14 cellular contexts compared by ENCODE assay signal in the genomic region with DNA sequence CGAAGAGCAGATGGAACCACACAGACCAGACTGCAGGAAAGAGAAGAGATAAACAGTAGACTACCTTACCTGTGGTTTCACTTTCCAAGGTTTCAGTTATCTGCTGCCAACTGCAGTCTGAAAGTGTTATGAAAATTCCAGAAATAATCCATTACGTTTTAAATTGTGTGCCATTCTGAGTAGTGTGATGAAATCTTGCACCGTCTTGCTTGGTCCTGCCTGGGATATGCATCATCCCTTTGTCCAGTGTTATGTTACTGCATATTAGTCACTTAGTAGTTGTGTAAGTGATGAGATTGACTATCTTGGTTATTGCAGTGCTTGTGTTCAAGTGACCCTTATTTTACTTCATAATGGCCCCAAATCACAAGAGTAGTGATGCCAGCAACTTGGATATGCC. TPM values are rescaled to one million over a fixed set of nuclear protein-coding genes. Genes with fewer than 3 reads are reported as not detected.
DNase-seq lines count a peak whose midpoint lies in the region; ATAC-seq and TF ChIP-seq lines count a peak whose summit lies in the region.
"Had no signal": no experiment of that assay in that cellular context is flagged by ENCODE, and none has a peak within 500 bp of the region (broad histone marks: within the 10 kb centered on the region; RNA-seq: fewer than 3 reads in every experiment).

No MANE protein-coding gene starts in this region.

- intact Hi-C loops in lower lobe of right lung (cut with DNase I) = no loop called here

- H3K9me3 ChIP-seq in lower lobe of right lung = no peaks in the 10 kb centered on the region
- H3K9me3 ChIP-seq: BE2C had no signal

- ATAC-seq in HG03159 (IDR thresholded peaks at IDR 0.05; ENCODE audit: unreplicated experiment) (no peak), lower lobe of right lung (no peak)

- no peak overlapping the region for H3K27ac ChIP-seq in lower lobe of right lung
- H3K27ac ChIP-seq: VCaP had no signal

- no peaks in the 10 kb centered on the region for H3K27me3 ChIP-seq in lower lobe of right lung (ENCODE audit: low read depth)
- H3K27me3 ChIP-seq: BE2C had no signal

- H3K36me3 ChIP-seq in lower lobe of right lung = no peaks in the 10 kb centered on the region
- H3K36me3 ChIP-seq: BE2C had no signal

- DNase-seq in ELR (ENCODE audit: low read depth) = peak; percentile 72
- DNase-seq in NCI-H460 (ENCODE audit: extremely low read depth, low read depth) = peak; percentile 50
- DNase-seq in dedifferentiated amniotic fluid mesenchymal stem cell (ENCODE audit: extremely low spot score) = peak; percentile 47
- peak; percentile 32 for DNase-seq in kidney tubule cell (ENCODE audit: low spot score)
- DNase-seq in activated T-cell treated with anti-CD3 and anti-CD28 coated beads, Interleukin-2, amount 50 U/mL, for 1 hour = no peak
- no peak for DNase-seq in lower lobe of right lung
- no peak for DNase-seq in stimulated activated CD4-positive, alpha-beta T cell treated with anti-CD3 and anti-CD28 coated beads, Interleukin-1b, Interleukin-23, amount 100 ng/mL, for 48 hours
- DNase-seq: BE2C, immature natural killer cell, MM.1S, NCI-H2029 treated with DMSO at 0.1 percent for 48 hours, NCI-H69 had no signal

- TF ChIP-seq CTCF in lower lobe of right lung (IDR thresholded peaks at IDR 0.05) = no peak

- H3K4me3 ChIP-seq in lower lobe of right lung = no peak overlapping the region

- no peaks in the 10 kb centered on the region for H3K4me1 ChIP-seq in lower lobe of right lung
- H3K4me1 ChIP-seq: BE2C had no signal

RNA-seq across cellular contexts. Expression of a gene that starts 33.9 kb away (rescaled TPM):
- total RNA-seq in NCI-H460 (2014; rRNA removed; shearing (Covaris generic)) = 16.9 and 18.6 TPM in 2 replicates
- polyA plus RNA-seq in NCI-H460 (2014; cell fraction: nucleus; rRNA removed) = 11.5 and 15.2 TPM in 2 replicates
- 10.5 TPM for total RNA-seq in lower lobe of right lung

Comparison
In these comparisons a context has a peak if more than half of its experiments do, and no peak if none do; other contexts are left out.
1. DNase-seq: peak in ELR (single experiment), NCI-H460 (single experiment), dedifferentiated amniotic fluid mesenchymal stem cell (single experiment) and kidney tubule cell (single experiment); none in activated T-cell treated with anti-CD3 and anti-CD28 coated beads, Interleukin-2, amount 50 U/mL, for 1 hour (single experiment), lower lobe of right lung (single experiment) and stimulated activated CD4-positive, alpha-beta T cell treated with anti-CD3 and anti-CD28 coated beads, Interleukin-1b, Interleukin-23, amount 100 ng/mL, for 48 hours (single experiment).